In genomic region chr12:54306925-54307731, GRCh38 we compare ENCODE assay signal across 1 cellular context.
A peak's percentile ranks its signal among the peaks of the same experiment; 100 is the strongest.
TF ChIP-seq lines count a peak whose summit lies in the region.

No MANE protein-coding gene starts in this region.

TF ChIP-seq in HEK293, 187 proteins besides CTCF, POLR2A, EP300 and RAD21 (continued from another document):
- no peak for TF ChIP-seq ZNF677 (tag by site-specific recombination; IDR thresholded peaks at IDR 0.05)
- no peak for TF ChIP-seq ZNF239 (tag by site-specific recombination; IDR thresholded peaks at IDR 0.05)
- no peak for TF ChIP-seq ZNF658 (tag by site-specific recombination; IDR thresholded peaks at IDR 0.05)
- no peak for TF ChIP-seq ZNF362 (tag by site-specific recombination; IDR thresholded peaks at IDR 0.05)
- TF ChIP-seq ZNF529 (tag by site-specific recombination; IDR thresholded peaks at IDR 0.05; ENCODE audit: insufficient replicate concordance): no peak
- TF ChIP-seq ZNF133 (tag by site-specific recombination; IDR thresholded peaks at IDR 0.05): no peak
- TF ChIP-seq ZNF140 (tag by site-specific recombination; IDR thresholded peaks at IDR 0.05): no peak
- no peak for TF ChIP-seq ZNF391 (tag by site-specific recombination; IDR thresholded peaks at IDR 0.05; ENCODE audit: borderline replicate concordance, low read depth)
- TF ChIP-seq ZNF23 (tag by site-specific recombination; IDR thresholded peaks at IDR 0.05; ENCODE audit: borderline replicate concordance): no peak
- no peak for TF ChIP-seq ZNF214 (tag by site-specific recombination; IDR thresholded peaks at IDR 0.05; ENCODE audit: borderline replicate concordance)
- TF ChIP-seq ZSCAN16 (tag by site-specific recombination; IDR thresholded peaks at IDR 0.05): no peak
- peak; percentile 47 for TF ChIP-seq SP7 (tag by site-specific recombination; IDR thresholded peaks at IDR 0.05)
- TF ChIP-seq ZNF398 (tag by site-specific recombination; IDR thresholded peaks at IDR 0.05): peak; percentile 32; the same call in 1 of the 2 replicates
- TF ChIP-seq KLF16 (tag by site-specific recombination; IDR thresholded peaks at IDR 0.05): peak; percentile 76
- TF ChIP-seq KLF17 (tag by site-specific recombination; IDR thresholded peaks at IDR 0.05): no peak
- TF ChIP-seq ZNF692 (tag by site-specific recombination; IDR thresholded peaks at IDR 0.05): no peak
- 0 out of 2 replicates have a peak, but pooled peaks have one; percentile 25 for TF ChIP-seq ZBTB17 (tag by site-specific recombination; IDR thresholded peaks at IDR 0.05)
- no peak for TF ChIP-seq ZNF175 (tag by site-specific recombination; IDR thresholded peaks at IDR 0.05)
- TF ChIP-seq ZBTB44 (tag by site-specific recombination; IDR thresholded peaks at IDR 0.05): peak; percentile 84
- no peak for TF ChIP-seq ZNF623 (tag by site-specific recombination; IDR thresholded peaks at IDR 0.05)
TF ChIP-seq in HEK293: peak in this region for 25.
